9 cellular contexts compared by ENCODE assay signal in the genomic region with DNA sequence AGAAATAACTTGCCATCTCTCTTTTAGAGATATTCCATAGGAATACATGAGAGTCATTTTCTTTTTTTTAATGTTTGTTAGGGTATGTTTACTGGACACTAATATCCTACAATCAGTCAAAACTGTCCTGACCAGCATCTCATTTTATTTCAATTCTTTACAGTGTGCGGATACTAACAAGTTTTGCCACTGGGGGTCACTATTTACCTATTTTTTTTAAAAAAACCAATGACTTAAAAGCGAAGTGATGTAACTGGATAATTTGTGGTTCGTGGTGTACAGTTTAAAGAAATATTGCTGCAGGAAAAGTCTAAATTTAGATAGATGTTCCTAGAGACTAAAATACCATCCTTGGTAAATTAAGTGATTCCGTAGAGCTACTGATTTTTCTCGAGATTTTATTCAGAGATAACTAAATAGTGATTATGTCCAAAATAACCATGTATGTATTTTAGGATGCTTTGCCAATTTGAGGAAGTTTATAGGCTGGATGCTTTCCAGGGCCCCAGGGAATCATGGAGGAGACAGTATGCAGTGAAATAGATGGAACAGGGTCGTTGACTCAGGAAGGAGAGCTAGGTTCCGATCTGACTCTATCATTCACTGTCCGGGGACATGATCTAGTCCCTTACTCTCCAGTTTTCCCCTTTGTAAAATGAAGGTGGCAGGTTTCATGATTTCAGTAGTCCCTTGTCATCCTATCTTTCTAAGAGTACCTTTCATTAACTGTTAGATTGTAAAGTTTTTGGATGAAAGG. TPM values are rescaled to one million over a fixed set of nuclear protein-coding genes. Genes with fewer than 3 reads are reported as not detected.
A peak's percentile ranks its signal among the peaks of the same experiment; 100 is the strongest.
DNase-seq lines count a peak whose midpoint lies in the region; ATAC-seq and TF ChIP-seq lines count a peak whose summit lies in the region.
"Had no signal": no experiment of that assay in that cellular context is flagged by ENCODE, and none has a peak within 500 bp of the region (broad histone marks: within the 10 kb centered on the region; RNA-seq: fewer than 3 reads in every experiment).

No MANE protein-coding gene starts in this region.

- ATAC-seq in HG02642 (IDR thresholded peaks at IDR 0.05; ENCODE audit: poor library complexity, unreplicated experiment) (peak; percentile 77), right cardiac atrium (peak; percentile 50 to 51)

- H3K4me3 ChIP-seq in right cardiac atrium (ENCODE audit: low read length): no peak overlapping the region

- no peaks in the 10 kb centered on the region for H3K4me1 ChIP-seq in right cardiac atrium (ENCODE audit: control insufficient read depth, insufficient read depth, low read length)

- DNase-seq in GM04504 (ENCODE audit: low read depth) (peak; percentile 12), NCI-H1694 (lab: John Stamatoyannopoulos, UW) (peak; percentile 26), amniotic epithelial cell (ENCODE audit: low read depth) (peak; percentile 47), right cardiac atrium (no peak), superior temporal gyrus (ENCODE audit: extremely low spot score) (peak; percentile 86), NCI-H524 treated with DMSO at 0.1 percent for 48 hours (lab: John Stamatoyannopoulos, UW) (no peak)

- peak; percentile 68 for TF ChIP-seq CTCF in 22Rv1 (IDR thresholded peaks at IDR 0.05)

- no peaks in the 10 kb centered on the region for H3K27me3 ChIP-seq in right cardiac atrium (ENCODE audit: control insufficient read depth, insufficient read depth)

- 22% methylated on average over 8 of the region's 8 CpGs for WGBS in right cardiac atrium

- H3K27ac ChIP-seq in 22Rv1: no peak overlapping the region
- H3K27ac ChIP-seq in right cardiac atrium (ENCODE audit: low read length): no peak overlapping the region
- H3K27ac ChIP-seq: epithelial cell of prostate had no signal

- intact Hi-C loops in right cardiac atrium (cut with DNase I): loop anchor here in 2 of 4 donors (10.0 kb wide), 2 partner anchors 164 to 1514 kb away; no protein-coding TSS in a partner anchor

- H3K9me3 ChIP-seq in right cardiac atrium (ENCODE audit: control insufficient read depth, low read length): no peaks in the 10 kb centered on the region

RNA-seq across cellular contexts. Expression of a gene that starts 34.0 kb away (rescaled TPM):
- 10 to 100 TPM; 13.5 to 19.6 (median 15.6) TPM for total RNA-seq in right cardiac atrium
- 11.5 TPM for polyA plus RNA-seq in right cardiac atrium

Comparison
In these comparisons a context has a peak if more than half of its experiments do, and no peak if none do; other contexts are left out.
1. DNase-seq: peak in GM04504 (single experiment), NCI-H1694 (single experiment), amniotic epithelial cell (single experiment) and superior temporal gyrus (single experiment); none in right cardiac atrium (0 of 3) and NCI-H524 treated with DMSO at 0.1 percent for 48 hours (single experiment).